Comparison of ENCODE assay signal across 30 cellular contexts in the genomic region with DNA sequence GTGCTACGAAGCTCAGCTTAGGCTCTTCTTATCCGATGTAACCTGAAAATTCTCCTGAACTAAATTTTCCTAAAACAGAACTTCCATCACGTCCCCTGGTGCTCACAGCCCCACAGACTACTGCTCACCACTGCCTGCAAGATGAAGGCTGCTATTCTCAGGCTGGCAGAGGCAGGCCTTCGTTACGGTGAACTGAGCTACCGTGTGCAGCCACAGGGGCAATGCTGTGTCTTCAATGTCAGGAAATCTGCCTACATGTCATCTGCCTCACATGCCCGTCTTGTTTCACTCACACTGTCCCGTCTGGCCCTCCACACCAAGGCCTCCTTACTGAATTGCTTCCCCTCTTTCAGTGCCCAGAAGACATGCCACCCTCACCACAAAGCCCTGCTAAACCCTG. TPM values are rescaled to one million over a fixed set of nuclear protein-coding genes. Genes with fewer than 3 reads are reported as not detected.
DNase-seq lines count a peak whose midpoint lies in the region; ATAC-seq and TF ChIP-seq lines count a peak whose summit lies in the region.
"Had no signal": no experiment of that assay in that cellular context is flagged by ENCODE, and none has a peak within 500 bp of the region (broad histone marks: within the 10 kb centered on the region; RNA-seq: fewer than 3 reads in every experiment).

No MANE protein-coding gene starts in this region.

- no peak overlapping the region for H2AFZ ChIP-seq in neuronal stem cell (ENCODE audit: low read length)

- no peak overlapping the region for H4K91ac ChIP-seq in neuronal stem cell (ENCODE audit: low read depth, low read length, poor library complexity)

- intact Hi-C loops in activated CD4-positive, alpha-beta T cell treated with anti-CD3 and anti-CD28 coated beads, Interleukin-2, amount 10 ng/mL, durations not matched to agents 24 days and 14 days (cut with micrococcal nuclease): no loop called here

- no peak overlapping the region for H2BK12ac ChIP-seq in neuronal stem cell (ENCODE audit: low read length)

- H2BK120ac ChIP-seq in neuronal stem cell (ENCODE audit: low read depth, low read length): no peak overlapping the region

- no peaks in the 10 kb centered on the region for H3K27me3 Mint-ChIP-seq in activated CD4-positive, alpha-beta T cell treated with anti-CD3 and anti-CD28 coated beads, Interleukin-2, amount 10 ng/mL, durations not matched to agents 7 days and 5 days
- H3K27me3 Mint-ChIP-seq in activated CD4-positive, alpha-beta T cell treated with anti-CD3 and anti-CD28 coated beads, Interleukin-2, amount 10 ng/mL, durations not matched to agents 24 days and 14 days: no peaks in the 10 kb centered on the region
- no peaks in the 10 kb centered on the region for H3K27me3 Mint-ChIP-seq in HFFc6 (ENCODE audit: insufficient read depth)
- H3K27me3 Mint-ChIP-seq in activated T-helper 17 cell treated with anti-CD3 and anti-CD28 coated beads, Interleukin-2, amount 50 U/mL, for 72 hours: no peaks in the 10 kb centered on the region
- H3K27me3 Mint-ChIP-seq: activated naive CD8-positive, alpha-beta T cell treated with anti-CD3 and anti-CD28 coated beads, Interleukin-2, amount 50 U/mL, for 24 hours; CD4-positive, CD25-positive, alpha-beta regulatory T cell had no signal

- no peak overlapping the region for H3K18ac ChIP-seq in neuronal stem cell (ENCODE audit: low read length)

- H3K9me3 ChIP-seq in neuronal stem cell (replicated peaks in 1 of 2; ENCODE audit: control insufficient read depth in 2 of 2, insufficient read depth in 1 of 2, low read depth in 1 of 2, low read length in 2 of 2): no peaks in the 10 kb centered on the region
- H3K9me3 ChIP-seq: psoas muscle, suprapubic skin, upper lobe of right lung had no signal

- no peak overlapping the region for H2BK15ac ChIP-seq in neuronal stem cell (ENCODE audit: low read length)

- H3K4me1 Mint-ChIP-seq in activated CD4-positive, alpha-beta T cell treated with anti-CD3 and anti-CD28 coated beads, Interleukin-2, amount 10 ng/mL, durations not matched to agents 7 days and 5 days: no peaks in the 10 kb centered on the region
- H3K4me1 Mint-ChIP-seq in activated CD4-positive, alpha-beta T cell treated with anti-CD3 and anti-CD28 coated beads, Interleukin-2, amount 10 ng/mL, durations not matched to agents 24 days and 14 days: peaks cover 3% of the 10 kb centered on the region
- peaks cover 33% of the 10 kb centered on the region for H3K4me1 Mint-ChIP-seq in HFFc6 (ENCODE audit: low read depth)
- H3K4me1 Mint-ChIP-seq in activated T-helper 17 cell treated with anti-CD3 and anti-CD28 coated beads, Interleukin-2, amount 50 U/mL, for 72 hours: peaks cover 17% of the 10 kb centered on the region

- H3K14ac ChIP-seq in neuronal stem cell (ENCODE audit: low read length): no peak overlapping the region

- peak overlapping the region; percentile 0 for H3K9ac ChIP-seq in neuronal stem cell (ENCODE audit: low read depth, low read length, poor library complexity)

- H3K27ac ChIP-seq in neuronal stem cell (replicated peaks; ENCODE audit: low read length): no peak overlapping the region
- H3K27ac ChIP-seq: suprapubic skin, upper lobe of right lung had no signal

- H2BK5ac ChIP-seq in neuronal stem cell (ENCODE audit: low read length): no peak overlapping the region

- ATAC-seq in activated T-helper 17 cell treated with anti-CD3 and anti-CD28 coated beads, Interleukin-2, amount 50 U/mL, for 72 hours (replicated peaks): no peak
- ATAC-seq: activated CD4-positive, CD25-positive, alpha-beta regulatory T cell treated with anti-CD3 and anti-CD28 coated beads, Interleukin-2, amount 50 U/mL, for 24 hours; activated naive CD8-positive, alpha-beta T cell treated with anti-CD3 and anti-CD28 coated beads, Interleukin-2, amount 50 U/mL, for 24 hours; left colon; psoas muscle; SK-N-SH treated with all-trans-retinoic acid at 6 μM for 48 hours; upper lobe of right lung had no signal

- no peak for DNase-seq in activated CD4-positive, alpha-beta T cell treated with anti-CD3 and anti-CD28 coated beads, Interleukin-2, amount 10 ng/mL, durations not matched to agents 7 days and 5 days
- DNase-seq in activated CD4-positive, alpha-beta T cell treated with anti-CD3 and anti-CD28 coated beads, Interleukin-2, amount 10 ng/mL, durations not matched to agents 24 days and 14 days: no peak
- DNase-seq in HFFc6: no peak
- no peak for DNase-seq in neuronal stem cell (ENCODE audit: low spot score)
- DNase-seq in AML-193 (lab: John Stamatoyannopoulos, UW): no peak
- no peak for DNase-seq in OCI-M2 (lab: John Stamatoyannopoulos, UW; ENCODE audit: unreplicated experiment)
- no peak for DNase-seq in UCSD-AML1 (lab: John Stamatoyannopoulos, UW; ENCODE audit: unreplicated experiment)
- DNase-seq: activated effector memory CD4-positive, alpha-beta T cell treated with Interleukin-2 at 50 U/mL for 16 hours; activated naive CD8-positive, alpha-beta T cell treated with anti-CD3 and anti-CD28 coated beads, Interleukin-2, amount 50 U/mL, for 24 hours; CD4-positive, CD25-positive, alpha-beta regulatory T cell; central memory CD4-positive, alpha-beta T cell; cortex of kidney; effector memory CD4-positive, alpha-beta T cell; erythroblast; H7; immature natural killer cell; KBM-7; left colon; NCI-H1930; NCI-H524 treated with DMSO at 0.1 percent for 48 hours; NK-92 treated with Interleukin-12 subunit alpha and Interleukin-12 subunit beta, amount 100 ng/mL, for 24 hours; psoas muscle; Right ventricle myocardium superior; stimulated activated CD4-positive, alpha-beta T cell treated with anti-CD3 and anti-CD28 coated beads, Interleukin-4, amount 100 ng/mL, for 4 hours; upper lobe of right lung had no signal

- no peak overlapping the region for H3K23ac ChIP-seq in neuronal stem cell (ENCODE audit: low read depth, low read length, poor library complexity)

- no peaks in the 10 kb centered on the region for H3K4me1 ChIP-seq in neuronal stem cell (ENCODE audit: control insufficient read depth in 2 of 2, insufficient read depth in 1 of 2, low read depth in 1 of 2, low read length in 2 of 2)
- H3K4me1 ChIP-seq: suprapubic skin had no signal

- no peaks in the 10 kb centered on the region for H3K27me3 ChIP-seq in neuronal stem cell (ENCODE audit: control insufficient read depth in 3 of 3, insufficient read depth in 3 of 3, low read depth in 1 of 3, low read length in 3 of 3)
- H3K27me3 ChIP-seq: suprapubic skin, upper lobe of right lung had no signal

- no peak for TF ChIP-seq CTCF in HFFc6 (IDR thresholded peaks at IDR 0.05)

- no peak overlapping the region for H3K4me2 ChIP-seq in neuronal stem cell (ENCODE audit: insufficient read depth, low read length, poor library complexity, severe bottlenecking)

- peaks cover 16% of the 10 kb centered on the region for H3K79me1 ChIP-seq in neuronal stem cell (ENCODE audit: low read depth, low read length)

- no peak overlapping the region for H3K4ac ChIP-seq in neuronal stem cell (ENCODE audit: low read length)

- peak overlapping the region; percentile 54 for H3K27ac Mint-ChIP-seq in activated CD4-positive, alpha-beta T cell treated with anti-CD3 and anti-CD28 coated beads, Interleukin-2, amount 10 ng/mL, durations not matched to agents 7 days and 5 days
- no peak overlapping the region for H3K27ac Mint-ChIP-seq in activated CD4-positive, alpha-beta T cell treated with anti-CD3 and anti-CD28 coated beads, Interleukin-2, amount 10 ng/mL, durations not matched to agents 24 days and 14 days
- peak overlapping the region; percentile 14; the same call in 1 of the 2 replicates for H3K27ac Mint-ChIP-seq in HFFc6
- peak overlapping the region; percentile 72 for H3K27ac Mint-ChIP-seq in activated T-helper 17 cell treated with anti-CD3 and anti-CD28 coated beads, Interleukin-2, amount 50 U/mL, for 72 hours
- H3K27ac Mint-ChIP-seq: activated naive CD8-positive, alpha-beta T cell treated with anti-CD3 and anti-CD28 coated beads, Interleukin-2, amount 50 U/mL, for 24 hours; immature natural killer cell; T-helper 1 cell treated with Interleukin-12 subunit alpha and Interleukin-12 subunit beta and Interleukin-4 antibody, amounts not matched to agents 30 μg/mL and 1 μg/mL, for 36 hours had no signal

- H3K9me3 Mint-ChIP-seq in activated CD4-positive, alpha-beta T cell treated with anti-CD3 and anti-CD28 coated beads, Interleukin-2, amount 10 ng/mL, durations not matched to agents 7 days and 5 days: no peaks in the 10 kb centered on the region
- H3K9me3 Mint-ChIP-seq in activated CD4-positive, alpha-beta T cell treated with anti-CD3 and anti-CD28 coated beads, Interleukin-2, amount 10 ng/mL, durations not matched to agents 24 days and 14 days: no peaks in the 10 kb centered on the region
- no peaks in the 10 kb centered on the region for H3K9me3 Mint-ChIP-seq in HFFc6
- no peaks in the 10 kb centered on the region for H3K9me3 Mint-ChIP-seq in activated T-helper 17 cell treated with anti-CD3 and anti-CD28 coated beads, Interleukin-2, amount 50 U/mL, for 72 hours
- H3K9me3 Mint-ChIP-seq: activated naive CD8-positive, alpha-beta T cell treated with anti-CD3 and anti-CD28 coated beads, Interleukin-2, amount 50 U/mL, for 24 hours; CD4-positive, CD25-positive, alpha-beta regulatory T cell; immature natural killer cell; T-helper 1 cell treated with Interleukin-12 subunit alpha and Interleukin-12 subunit beta and Interleukin-4 antibody, amounts not matched to agents 30 μg/mL and 1 μg/mL, for 36 hours had no signal

- no peak overlapping the region for H2AK5ac ChIP-seq in neuronal stem cell (ENCODE audit: low read depth, low read length)

- H3K36me3 Mint-ChIP-seq in activated CD4-positive, alpha-beta T cell treated with anti-CD3 and anti-CD28 coated beads, Interleukin-2, amount 10 ng/mL, durations not matched to agents 7 days and 5 days (ENCODE audit: low read depth): peaks cover 22% of the 10 kb centered on the region
- peaks cover 41% of the 10 kb centered on the region for H3K36me3 Mint-ChIP-seq in activated CD4-positive, alpha-beta T cell treated with anti-CD3 and anti-CD28 coated beads, Interleukin-2, amount 10 ng/mL, durations not matched to agents 24 days and 14 days (ENCODE audit: low read depth)
- peaks cover 30% of the 10 kb centered on the region; the same call in 1 of the 2 replicates for H3K36me3 Mint-ChIP-seq in HFFc6 (ENCODE audit: low read depth)
- peaks cover 94% of the 10 kb centered on the region for H3K36me3 Mint-ChIP-seq in activated T-helper 17 cell treated with anti-CD3 and anti-CD28 coated beads, Interleukin-2, amount 50 U/mL, for 72 hours (ENCODE audit: low read depth)

- H4K8ac ChIP-seq in neuronal stem cell (ENCODE audit: low read depth, low read length): no peak overlapping the region

- no peak overlapping the region for H3K4me3 ChIP-seq in neuronal stem cell (ENCODE audit: low read length in 2 of 2)
- H3K4me3 ChIP-seq: psoas muscle, suprapubic skin, upper lobe of right lung had no signal

- peaks cover 48 to 85% of the 10 kb centered on the region in 2 donors for H3K36me3 ChIP-seq in neuronal stem cell (replicated peaks in 1 of 2; ENCODE audit: control insufficient read depth in 2 of 2, insufficient read depth in 2 of 2, low read length in 2 of 2)

- WGBS in neuronal stem cell (ENCODE audit: extremely low coverage in 2 of 2, insufficient read length in 2 of 2, insufficient replicate concordance in 1 of 2), 2 donors: no CpG with 5 or more reads among the region's 8 CpGs

- CTCF ChIA-PET in activated CD4-positive, alpha-beta T cell treated with anti-CD3 and anti-CD28 coated beads, Interleukin-2, amount 10 ng/mL, durations not matched to agents 7 days and 5 days (lab: Charles Lee): interaction anchor here (0.6 kb wide), 1 partner anchor 34 kb away, joined by 3 read pairs; no protein-coding TSS in a partner anchor

- POLR2A ChIA-PET in activated CD4-positive, alpha-beta T cell treated with anti-CD3 and anti-CD28 coated beads, Interleukin-2, amount 10 ng/mL, durations not matched to agents 7 days and 5 days (lab: Charles Lee): no interaction called here

- no peak overlapping the region for H3K4me3 Mint-ChIP-seq in activated CD4-positive, alpha-beta T cell treated with anti-CD3 and anti-CD28 coated beads, Interleukin-2, amount 10 ng/mL, durations not matched to agents 7 days and 5 days
- no peak overlapping the region for H3K4me3 Mint-ChIP-seq in activated CD4-positive, alpha-beta T cell treated with anti-CD3 and anti-CD28 coated beads, Interleukin-2, amount 10 ng/mL, durations not matched to agents 24 days and 14 days
- no peak overlapping the region for H3K4me3 Mint-ChIP-seq in HFFc6
- H3K4me3 Mint-ChIP-seq in activated T-helper 17 cell treated with anti-CD3 and anti-CD28 coated beads, Interleukin-2, amount 50 U/mL, for 72 hours: no peak overlapping the region
- H3K4me3 Mint-ChIP-seq: activated naive CD8-positive, alpha-beta T cell treated with anti-CD3 and anti-CD28 coated beads, Interleukin-2, amount 50 U/mL, for 24 hours; CD4-positive, CD25-positive, alpha-beta regulatory T cell; immature natural killer cell; T-helper 1 cell treated with Interleukin-12 subunit alpha and Interleukin-12 subunit beta and Interleukin-4 antibody, amounts not matched to agents 30 μg/mL and 1 μg/mL, for 36 hours had no signal

RNA-seq across cellular contexts. Expression of a gene that starts 15.9 kb away (rescaled TPM):
- total RNA-seq in activated CD4-positive, alpha-beta T cell treated with anti-CD3 and anti-CD28 coated beads, Interleukin-2, amount 10 ng/mL, durations not matched to agents 7 days and 5 days: 10 to 100 TPM; 24.0 to 27.6 TPM
- 49.1 and 57.1 TPM in 2 replicates for total RNA-seq in activated CD4-positive, alpha-beta T cell treated with anti-CD3 and anti-CD28 coated beads, Interleukin-2, amount 10 ng/mL, durations not matched to agents 24 days and 14 days
- 10 to 100 TPM; 31.7 to 38.4 (median 36.6) TPM for total RNA-seq in HFFc6 (2021; fragmentation: NEBNext Ultra II Directional; extraction: Animal tissue kit (Norgen Biotek cat#: 25700))
- 10 to 100 TPM; 17.4 to 42.7 TPM for total RNA-seq in activated T-helper 17 cell treated with anti-CD3 and anti-CD28 coated beads, Interleukin-2, amount 50 U/mL, for 72 hours
- polyA plus RNA-seq in neuronal stem cell (2013, experiment 1 of 2): 25.0 TPM
- polyA plus RNA-seq in neuronal stem cell (2013, experiment 2 of 2): 25.5 TPM

RNA-seq across cellular contexts. Expression of a gene that starts 16.1 kb away (rescaled TPM):
- total RNA-seq in activated CD4-positive, alpha-beta T cell treated with anti-CD3 and anti-CD28 coated beads, Interleukin-2, amount 10 ng/mL, durations not matched to agents 7 days and 5 days: 100 to 1,000 TPM; 461 to 486 TPM
- total RNA-seq in activated CD4-positive, alpha-beta T cell treated with anti-CD3 and anti-CD28 coated beads, Interleukin-2, amount 10 ng/mL, durations not matched to agents 24 days and 14 days: 555 and 569 TPM in 2 replicates
- 100 to 1,000 TPM; 427 to 518 (median 497) TPM for total RNA-seq in HFFc6 (2021; fragmentation: NEBNext Ultra II Directional; extraction: Animal tissue kit (Norgen Biotek cat#: 25700))
- 100 to 1,000 TPM; 415 to 467 TPM for total RNA-seq in activated T-helper 17 cell treated with anti-CD3 and anti-CD28 coated beads, Interleukin-2, amount 50 U/mL, for 72 hours
- polyA plus RNA-seq in neuronal stem cell (2013, experiment 1 of 2): 874 TPM
- 829 TPM for polyA plus RNA-seq in neuronal stem cell (2013, experiment 2 of 2)

RNA-seq across cellular contexts. Expression of a gene that starts 32.5 kb away (rescaled TPM):
- 1 to 10 TPM; 1.6 to 1.7 TPM for total RNA-seq in activated CD4-positive, alpha-beta T cell treated with anti-CD3 and anti-CD28 coated beads, Interleukin-2, amount 10 ng/mL, durations not matched to agents 7 days and 5 days
- total RNA-seq in activated CD4-positive, alpha-beta T cell treated with anti-CD3 and anti-CD28 coated beads, Interleukin-2, amount 10 ng/mL, durations not matched to agents 24 days and 14 days: 0.19 and 0.38 TPM in 2 replicates
- 10 to 100 TPM; 13.4 to 18.6 (median 15.7) TPM for total RNA-seq in HFFc6 (2021; fragmentation: NEBNext Ultra II Directional; extraction: Animal tissue kit (Norgen Biotek cat#: 25700))
- total RNA-seq in activated T-helper 17 cell treated with anti-CD3 and anti-CD28 coated beads, Interleukin-2, amount 50 U/mL, for 72 hours: under 1 TPM in 1 of 2 donors, not detected in 1; 0.35 TPM
- polyA plus RNA-seq in neuronal stem cell (2013, experiment 1 of 2): 2.8 TPM
- polyA plus RNA-seq in neuronal stem cell (2013, experiment 2 of 2): 3.0 TPM

Comparison
In these comparisons a context has a peak if more than half of its experiments do, and no peak if none do; other contexts are left out.
1. RNA of a gene that starts 32.5 kb away (total RNA-seq): 13.4 to 18.6 TPM in HFFc6; 1.6 to 1.7 TPM in activated CD4-positive, alpha-beta T cell treated with anti-CD3 and anti-CD28 coated beads, Interleukin-2, amount 10 ng/mL, durations not matched to agents 7 days and 5 days, 0.35 TPM in activated T-helper 17 cell treated with anti-CD3 and anti-CD28 coated beads, Interleukin-2, amount 50 U/mL, for 72 hours and 0.19 to 0.38 TPM in activated CD4-positive, alpha-beta T cell treated with anti-CD3 and anti-CD28 coated beads, Interleukin-2, amount 10 ng/mL, durations not matched to agents 24 days and 14 days; every median in the first group is over 4 times any median in the second.